Comparison of ENCODE assay signal across 1 cellular context in genomic region chr5:57102189-57102904, GRCh38.
TF ChIP-seq lines count a peak whose summit lies in the region.

No MANE protein-coding gene starts in this region.

TF ChIP-seq in HepG2, 621 proteins besides CTCF, POLR2A, EP300 and RAD21 (continued from another document and continues in another):
- TF ChIP-seq AHDC1 (CRISPR knock-in tag; IDR thresholded peaks at IDR 0.05; ENCODE audit: borderline replicate concordance) (0 out of 2 replicates have a peak, but pooled peaks have one; percentile 48), CREB1 (IDR thresholded peaks at IDR 0.05) (no peak), CREB1 (CRISPR knock-in tag; IDR thresholded peaks at IDR 0.05) (peak; percentile 24; the same call in 1 of the 2 replicates), LCORL (IDR thresholded peaks at IDR 0.05) (no peak), LCORL (CRISPR knock-in tag; IDR thresholded peaks at IDR 0.05) (peak; percentile 63; the same call in 1 of the 2 replicates), ZNF281 (CRISPR knock-in tag; IDR thresholded peaks at IDR 0.05; ENCODE audit: borderline replicate concordance) (no peak), FOXP4 (CRISPR knock-in tag; IDR thresholded peaks at IDR 0.05) (peak; percentile 78), CBX1 (IDR thresholded peaks at IDR 0.05; ENCODE audit: low read depth) (no peak), ZNF687 (CRISPR knock-in tag; IDR thresholded peaks at IDR 0.05) (no peak), ZGPAT (CRISPR knock-in tag; IDR thresholded peaks at IDR 0.05) (peak; percentile 13; the same call in 1 of the 2 replicates), TFDP2 (CRISPR knock-in tag; IDR thresholded peaks at IDR 0.05) (peak; percentile 26; the same call in 1 of the 2 replicates), SSRP1 (CRISPR knock-in tag; IDR thresholded peaks at IDR 0.05) (no peak), ETV5 (CRISPR knock-in tag; IDR thresholded peaks at IDR 0.05; ENCODE audit: borderline replicate concordance) (peak; percentile 47; the same call in 1 of the 2 replicates), ZNF749 (CRISPR knock-in tag; IDR thresholded peaks at IDR 0.05; ENCODE audit: borderline replicate concordance) (no peak), BCLAF1 (IDR thresholded peaks at IDR 0.05) (no peak), ZMAT3 (CRISPR knock-in tag; conservative IDR thresholded peaks at IDR 0.05) (no peak), ZNF816 (CRISPR knock-in tag; IDR thresholded peaks at IDR 0.05; ENCODE audit: borderline replicate concordance) (no peak; the same call in 1 of the 2 replicates), HES4 (CRISPR knock-in tag; IDR thresholded peaks at IDR 0.05; ENCODE audit: borderline replicate concordance) (no peak), ZNF18 (CRISPR knock-in tag; IDR thresholded peaks at IDR 0.05; ENCODE audit: insufficient replicate concordance) (no peak), SALL1 (CRISPR knock-in tag; IDR thresholded peaks at IDR 0.05) (peak; percentile 41; the same call in 1 of the 2 replicates), THAP9 (CRISPR knock-in tag; IDR thresholded peaks at IDR 0.05; ENCODE audit: borderline replicate concordance) (no peak), YY1 (IDR thresholded peaks at IDR 0.05; ENCODE audit: insufficient read depth, insufficient replicate concordance, low read depth, low read length) (no peak), ZMAT5 (CRISPR knock-in tag; IDR thresholded peaks at IDR 0.05; ENCODE audit: borderline replicate concordance, low read depth) (no peak), NR2F2 (IDR thresholded peaks at IDR 0.05; ENCODE audit: borderline replicate concordance, low read depth) (no peak), ZNF878 (CRISPR knock-in tag; IDR thresholded peaks at IDR 0.05) (no peak)
